ENCODE assay signal across 2 cellular contexts in the genomic region with DNA sequence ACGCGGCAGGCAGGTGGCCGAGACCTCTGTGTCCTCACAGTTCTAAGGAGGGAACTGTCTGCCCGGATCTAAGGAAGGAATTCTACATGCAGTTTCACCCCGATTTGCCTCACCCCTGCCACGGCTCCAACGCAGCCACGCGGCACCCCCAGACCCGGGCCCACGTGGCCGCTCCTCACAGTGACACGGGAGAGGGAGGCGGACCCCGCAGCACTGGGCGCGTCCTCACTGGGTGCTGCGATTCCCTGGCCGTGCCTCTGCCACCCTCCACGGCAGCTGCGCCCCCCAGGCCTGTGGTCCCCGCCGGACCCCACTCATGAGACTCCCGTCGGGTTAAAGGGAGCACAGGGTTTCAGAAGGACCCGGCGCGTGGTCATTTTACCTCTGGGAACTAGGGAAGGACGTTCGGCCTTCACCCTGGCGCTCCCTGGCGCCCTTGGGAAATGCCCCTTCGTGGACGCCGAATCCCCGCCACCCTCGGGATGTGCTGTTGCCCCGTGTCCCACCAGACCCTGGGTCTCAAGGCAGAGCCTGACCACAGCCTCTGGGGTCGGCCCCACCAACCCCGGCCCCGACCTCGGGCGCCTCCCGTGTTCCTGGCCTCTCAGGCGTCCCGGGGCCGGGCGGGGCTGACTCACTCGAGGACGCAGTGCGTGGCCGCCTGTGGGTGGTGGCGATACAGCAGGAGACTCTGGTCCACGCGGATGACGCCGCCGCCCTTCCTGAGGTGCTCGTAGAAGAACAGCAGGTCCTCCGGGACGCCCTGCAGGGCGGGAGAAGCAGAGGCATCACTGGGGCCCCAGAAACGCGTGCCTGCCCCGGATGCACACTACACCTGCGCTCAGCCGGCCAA.
A peak's percentile ranks its signal among the peaks of the same experiment; 100 is the strongest.
TF ChIP-seq lines count a peak whose summit lies in the region.

No MANE protein-coding gene starts in this region.

TF ChIP-seq in HepG2, 621 proteins besides CTCF, POLR2A, EP300 and RAD21:
- TF ChIP-seq SRF (IDR thresholded peaks at IDR 0.05; ENCODE audit: low read depth, low read length) (no peak), AGO2 (optimal IDR thresholded peaks at IDR 0.05; ENCODE audit: low read depth, low read length) (peak; percentile 48)

TF ChIP-seq in WTC11, 78 proteins besides CTCF, POLR2A, EP300 and RAD21:
- TF ChIP-seq ZNF423 (CRISPR knock-in tag; IDR thresholded peaks at IDR 0.05) (no peak), JAZF1 (CRISPR knock-in tag; IDR thresholded peaks at IDR 0.05) (no peak), GRHL2 (CRISPR knock-in tag; IDR thresholded peaks at IDR 0.05; ENCODE audit: insufficient replicate concordance, severe bottlenecking) (no peak), E2F5 (CRISPR knock-in tag; IDR thresholded peaks at IDR 0.05) (no peak), TCF7 (CRISPR knock-in tag; IDR thresholded peaks at IDR 0.05; ENCODE audit: low read depth) (no peak), CREM (CRISPR knock-in tag; IDR thresholded peaks at IDR 0.05) (no peak), FOXJ3 (CRISPR knock-in tag; IDR thresholded peaks at IDR 0.05; ENCODE audit: borderline replicate concordance) (no peak), ARID4B (CRISPR knock-in tag; IDR thresholded peaks at IDR 0.05; ENCODE audit: borderline replicate concordance) (no peak), ELF4 (CRISPR knock-in tag; IDR thresholded peaks at IDR 0.05; ENCODE audit: low read depth) (no peak)
- TF ChIP-seq, protein P1, sequence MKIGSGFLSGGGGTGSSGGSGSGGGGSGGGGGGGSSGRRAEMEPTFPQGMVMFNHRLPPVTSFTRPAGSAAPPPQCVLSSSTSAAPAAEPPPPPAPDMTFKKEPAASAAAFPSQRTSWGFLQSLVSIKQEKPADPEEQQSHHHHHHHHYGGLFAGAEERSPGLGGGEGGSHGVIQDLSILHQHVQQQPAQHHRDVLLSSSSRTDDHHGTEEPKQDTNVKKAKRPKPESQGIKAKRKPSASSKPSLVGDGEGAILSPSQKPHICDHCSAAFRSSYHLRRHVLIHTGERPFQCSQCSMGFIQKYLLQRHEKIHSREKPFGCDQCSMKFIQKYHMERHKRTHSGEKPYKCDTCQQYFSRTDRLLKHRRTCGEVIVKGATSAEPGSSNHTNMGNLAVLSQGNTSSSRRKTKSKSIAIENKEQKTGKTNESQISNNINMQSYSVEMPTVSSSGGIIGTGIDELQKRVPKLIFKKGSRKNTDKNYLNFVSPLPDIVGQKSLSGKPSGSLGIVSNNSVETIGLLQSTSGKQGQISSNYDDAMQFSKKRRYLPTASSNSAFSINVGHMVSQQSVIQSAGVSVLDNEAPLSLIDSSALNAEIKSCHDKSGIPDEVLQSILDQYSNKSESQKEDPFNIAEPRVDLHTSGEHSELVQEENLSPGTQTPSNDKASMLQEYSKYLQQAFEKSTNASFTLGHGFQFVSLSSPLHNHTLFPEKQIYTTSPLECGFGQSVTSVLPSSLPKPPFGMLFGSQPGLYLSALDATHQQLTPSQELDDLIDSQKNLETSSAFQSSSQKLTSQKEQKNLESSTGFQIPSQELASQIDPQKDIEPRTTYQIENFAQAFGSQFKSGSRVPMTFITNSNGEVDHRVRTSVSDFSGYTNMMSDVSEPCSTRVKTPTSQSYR (CRISPR knock-in tag; IDR thresholded peaks at IDR 0.05), result no peak
